Comparison of ENCODE assay signal across 20 cellular contexts in genomic region chr10:59131673-59132072, GRCh38. TPM values are rescaled to one million over a fixed set of nuclear protein-coding genes. Genes with fewer than 3 reads are reported as not detected.
"Had no signal": no experiment of that assay in that cellular context is flagged by ENCODE, and none has a peak within 500 bp of the region (broad histone marks: within the 10 kb centered on the region; RNA-seq: fewer than 3 reads in every experiment).

No MANE protein-coding gene starts in this region.

- H3K4me1 Mint-ChIP-seq: activated naive CD4-positive, alpha-beta T cell treated with anti-CD3 and anti-CD28 coated beads, Interleukin-2, amount 10 ng/mL, durations not matched to agents 7 days and 5 days; activated naive CD8-positive, alpha-beta T cell treated with anti-CD3 and anti-CD28 coated beads for 36 hours had no signal

- H3K9me3 Mint-ChIP-seq: activated CD8-positive, alpha-beta T cell treated with anti-CD3 and anti-CD28 coated beads for 36 hours; activated naive CD8-positive, alpha-beta T cell treated with anti-CD3 and anti-CD28 coated beads for 36 hours; activated T-helper 2 cell treated with anti-CD3 and anti-CD28 coated beads, Interferon-gamma antibody, Interleukin-2, Interleukin-4, amounts not matched to agents 10 μg/mL and 5 μg/mL and 100 μg/mL, durations not matched to agents 14 hours and 24 hours and 36 hours; T-helper 1 cell treated with Interleukin-12 subunit alpha and Interleukin-12 subunit beta and Interleukin-4 antibody, amounts not matched to agents 30 μg/mL and 1 μg/mL, for 36 hours had no signal

- DNase-seq: activated CD4-positive, alpha-beta T cell treated with anti-CD3 and anti-CD28 coated beads for 4 hours; activated CD8-positive, alpha-beta memory T cell treated with anti-CD3 and anti-CD28 coated beads, Interleukin-2, amount 50 U/mL, for 4 hours; activated CD8-positive, alpha-beta T cell treated with anti-CD3 and anti-CD28 coated beads for 36 hours; activated gamma-delta T cell treated with Interleukin-2 at 50 U/mL for 16 hours; activated naive CD4-positive, alpha-beta T cell treated with anti-CD3 and anti-CD28 coated beads, Interleukin-2, amount 10 ng/mL, durations not matched to agents 7 days and 5 days; activated naive CD8-positive, alpha-beta T cell treated with anti-CD3 and anti-CD28 coated beads for 36 hours; activated T-cell treated with anti-CD3 and anti-CD28 coated beads, Interleukin-2, amount 50 U/mL, for 72 hours; central memory CD4-positive, alpha-beta T cell; Kasumi-1; KBM-7; NCI-H1105 treated with DMSO at 0.1 percent for 48 hours; NCI-H146; NCI-H1930; NCI-H2171 treated with DMSO at 0.1 percent for 48 hours; NCI-H226; NCI-H510A; Peyer's patch; SHP77 had no signal

- H3K27me3 Mint-ChIP-seq: activated CD8-positive, alpha-beta T cell treated with anti-CD3 and anti-CD28 coated beads for 36 hours; activated naive CD4-positive, alpha-beta T cell treated with anti-CD3 and anti-CD28 coated beads, Interleukin-2, amount 10 ng/mL, durations not matched to agents 7 days and 5 days; activated naive CD8-positive, alpha-beta T cell treated with anti-CD3 and anti-CD28 coated beads for 36 hours had no signal

- H3K4me3 Mint-ChIP-seq: activated CD8-positive, alpha-beta T cell treated with anti-CD3 and anti-CD28 coated beads for 36 hours; activated naive CD4-positive, alpha-beta T cell treated with anti-CD3 and anti-CD28 coated beads, Interleukin-2, amount 10 ng/mL, durations not matched to agents 7 days and 5 days; activated naive CD8-positive, alpha-beta T cell treated with anti-CD3 and anti-CD28 coated beads for 36 hours; activated T-cell treated with anti-CD3 and anti-CD28 coated beads, Interleukin-2, amount 50 U/mL, for 72 hours; T-helper 1 cell treated with Interleukin-12 subunit alpha and Interleukin-12 subunit beta and Interleukin-4 antibody, amounts not matched to agents 30 μg/mL and 1 μg/mL, for 36 hours had no signal

- H3K27ac Mint-ChIP-seq: activated CD8-positive, alpha-beta T cell treated with anti-CD3 and anti-CD28 coated beads for 36 hours; activated naive CD4-positive, alpha-beta T cell treated with anti-CD3 and anti-CD28 coated beads, Interleukin-2, amount 10 ng/mL, durations not matched to agents 7 days and 5 days; activated naive CD8-positive, alpha-beta T cell treated with anti-CD3 and anti-CD28 coated beads for 36 hours; activated T-cell treated with anti-CD3 and anti-CD28 coated beads, Interleukin-2, amount 50 U/mL, for 72 hours; activated T-helper 2 cell treated with anti-CD3 and anti-CD28 coated beads, Interferon-gamma antibody, Interleukin-2, Interleukin-4, amounts not matched to agents 10 μg/mL and 5 μg/mL and 100 μg/mL, durations not matched to agents 14 hours and 24 hours and 36 hours; T-helper 1 cell treated with Interleukin-12 subunit alpha and Interleukin-12 subunit beta and Interleukin-4 antibody, amounts not matched to agents 30 μg/mL and 1 μg/mL, for 36 hours had no signal

- H3K36me3 Mint-ChIP-seq: activated naive CD4-positive, alpha-beta T cell treated with anti-CD3 and anti-CD28 coated beads, Interleukin-2, amount 10 ng/mL, durations not matched to agents 7 days and 5 days; activated naive CD8-positive, alpha-beta T cell treated with anti-CD3 and anti-CD28 coated beads for 36 hours had no signal

RNA-seq across cellular contexts. Expression of gene PHYHIPL, which starts 44.8 kb away (rescaled TPM):
- total RNA-seq: activated CD8-positive, alpha-beta T cell treated with anti-CD3 and anti-CD28 coated beads for 36 hours; activated naive CD8-positive, alpha-beta T cell treated with anti-CD3 and anti-CD28 coated beads for 36 hours; activated T-cell treated with anti-CD3 and anti-CD28 coated beads, Interleukin-2, amount 50 U/mL, for 72 hours; activated T-helper 2 cell treated with anti-CD3 and anti-CD28 coated beads, Interferon-gamma antibody, Interleukin-2, Interleukin-4, amounts not matched to agents 10 μg/mL and 5 μg/mL and 100 μg/mL, durations not matched to agents 14 hours and 24 hours and 36 hours had no signal
